In genomic region chr2:133840761-133841160, GRCh38 we compare ENCODE assay signal across 23 cellular contexts.
DNase-seq lines count a peak whose midpoint lies in the region; ATAC-seq, FAIRE-seq and TF ChIP-seq lines count a peak whose summit lies in the region.
"Had no signal": no experiment of that assay in that cellular context is flagged by ENCODE, and none has a peak within 500 bp of the region (broad histone marks: within the 10 kb centered on the region; RNA-seq: fewer than 3 reads in every experiment).

No MANE protein-coding gene starts in this region.

- peaks cover 52% of the 10 kb centered on the region for H3K4me1 ChIP-seq in SJSA1 (replicated peaks)
- H3K4me1 ChIP-seq in fibroblast of lung (ENCODE audit: control insufficient read depth, extremely low read depth, insufficient read depth, low read length), result peaks cover 32% of the 10 kb centered on the region
- peaks cover 4% of the 10 kb centered on the region for H3K4me1 ChIP-seq in neural progenitor cell
- H3K4me1 ChIP-seq in GM23338 (ENCODE audit: insufficient read depth), result no peaks in the 10 kb centered on the region
- H3K4me1 ChIP-seq: HAP-1 had no signal

- no peak for FAIRE-seq in HTR-8/SVneo (lab: Jason Lieb, UNC)
- FAIRE-seq: G401.6, GM18507 had no signal

- no peaks in the 10 kb centered on the region for H3K27me3 ChIP-seq in SJSA1 (replicated peaks)
- no peaks in the 10 kb centered on the region for H3K27me3 ChIP-seq in fibroblast of lung (ENCODE audit: control insufficient read depth, insufficient read depth, low read length)
- no peaks in the 10 kb centered on the region for H3K27me3 ChIP-seq in neural progenitor cell
- H3K27me3 ChIP-seq in GM23338 (ENCODE audit: insufficient read depth), result no peaks in the 10 kb centered on the region

- H3K4me2 ChIP-seq in fibroblast of lung (ENCODE audit: extremely low read depth, insufficient read depth, low read length), result no peak overlapping the region
- no peak overlapping the region for H3K4me2 ChIP-seq in neural progenitor cell
- H3K4me2 ChIP-seq in GM23338, result no peak overlapping the region

- H3K4me3 ChIP-seq in SJSA1 (no peak overlapping the region), fibroblast of lung (replicated peaks in 1 of 4; ENCODE audit: control extremely low read depth in 1 of 4, insufficient read depth in 1 of 4, low read depth in 3 of 4, low read length in 4 of 4) (no peak overlapping the region), neural progenitor cell (no peak overlapping the region), GM23338 (no peak overlapping the region)
- H3K4me3 ChIP-seq: GM23248, HAP-1 had no signal

- no peak overlapping the region for H3K4me3 Mint-ChIP-seq in HFFc6
- no peak overlapping the region for H3K4me3 Mint-ChIP-seq in neural progenitor cell
- H3K4me3 Mint-ChIP-seq in GM23338, result no peak overlapping the region

- peak overlapping the region; percentile 88 for H3K27ac ChIP-seq in SJSA1
- H3K27ac ChIP-seq in fibroblast of lung (ENCODE audit: insufficient read depth, low read length), result peak overlapping the region; percentile 62
- H3K27ac ChIP-seq in neural progenitor cell, result no peak overlapping the region
- H3K27ac ChIP-seq in GM23338 (ENCODE audit: low read depth), result no peak overlapping the region

- no peak for DNase-seq in HFFc6
- DNase-seq in SJSA1 (ENCODE audit: low read depth in 1 of 2, low spot score in 2 of 2), result no peak
- DNase-seq in fibroblast of lung (ENCODE audit: low read depth in 2 of 2), result no peak
- DNase-seq in neural progenitor cell (ENCODE audit: low spot score), result no peak
- no peak for DNase-seq in HTR-8/SVneo (ENCODE audit: insufficient read length, low spot score)
- DNase-seq in SKM-1 (lab: John Stamatoyannopoulos, UW; ENCODE audit: unreplicated experiment), result no peak
- DNase-seq in GM23338 (ENCODE audit: low spot score), result no peak
- DNase-seq in GM10248 (ENCODE audit: extremely low spot score), result no peak
- DNase-seq: ACHN, AML-193, C1 segment of cervical spinal cord, GM23248, Kasumi-1, NCI-H1048, NCI-H1417 treated with DMSO at 0.1 percent for 48 hours, NCI-H187, NCI-H446, NCI-H526, OCI-M1, SHP77 had no signal

- no peak overlapping the region for H3K9ac ChIP-seq in fibroblast of lung (ENCODE audit: insufficient read depth, low read length)
- no peak overlapping the region for H3K9ac ChIP-seq in neural progenitor cell
- H3K9ac ChIP-seq: GM23248 had no signal

- H3K9me3 ChIP-seq in SJSA1 (replicated peaks), result no peaks in the 10 kb centered on the region
- H3K9me3 ChIP-seq in fibroblast of lung (ENCODE audit: control insufficient read depth, insufficient read depth, low read depth, low read length), result no peaks in the 10 kb centered on the region
- no peaks in the 10 kb centered on the region for H3K9me3 ChIP-seq in neural progenitor cell (ENCODE audit: low read depth)
- H3K9me3 ChIP-seq: HAP-1 had no signal

- H3K27ac Mint-ChIP-seq in HFFc6 (peak overlapping the region; percentile 87), neural progenitor cell (peak overlapping the region; percentile 54), GM23338 (no peak overlapping the region)

- POLR2A ChIA-PET in GM10248 (lab: Yijun Ruan, JAX), result no interaction called here

- H3K36me3 ChIP-seq in SJSA1 (no peaks in the 10 kb centered on the region), fibroblast of lung (ENCODE audit: control insufficient read depth, insufficient read depth, low read length) (no peaks in the 10 kb centered on the region), neural progenitor cell (no peaks in the 10 kb centered on the region), GM23338 (ENCODE audit: insufficient read depth) (no peaks in the 10 kb centered on the region)
- H3K36me3 ChIP-seq: HAP-1 had no signal

- H2AFZ ChIP-seq in fibroblast of lung (ENCODE audit: low read length), result no peak overlapping the region
- no peak overlapping the region for H2AFZ ChIP-seq in neural progenitor cell (replicated peaks)
- H2AFZ ChIP-seq in GM23338, result no peak overlapping the region

- TF ChIP-seq CTCF in HFFc6 (IDR thresholded peaks at IDR 0.05) (no peak), fibroblast of lung (conservative IDR thresholded peaks at IDR 0.05 in 1 of 2, IDR thresholded peaks at IDR 0.05 in 1 of 2; ENCODE audit: low read depth in 1 of 2, low read length in 2 of 2) (no peak), neural progenitor cell (IDR thresholded peaks at IDR 0.05) (no peak), GM23338 (conservative IDR thresholded peaks at IDR 0.05; ENCODE audit: low read depth in 2 of 2) (no peak), GM10248 (IDR thresholded peaks at IDR 0.05; ENCODE audit: control extremely low read depth, extremely low read depth, low read depth, missing control alignments) (no peak)

- H4K20me1 ChIP-seq in fibroblast of lung (ENCODE audit: control insufficient read depth, extremely low read depth, insufficient read depth, low read length), result no peaks in the 10 kb centered on the region
- no peaks in the 10 kb centered on the region for H4K20me1 ChIP-seq in neural progenitor cell (ENCODE audit: low read depth)
- H4K20me1 ChIP-seq in GM23338 (replicated peaks; ENCODE audit: insufficient read depth), result no peaks in the 10 kb centered on the region

- no peaks in the 10 kb centered on the region for H3K79me2 ChIP-seq in fibroblast of lung (ENCODE audit: control insufficient read depth, insufficient read depth, low read length)
- H3K79me2 ChIP-seq in neural progenitor cell (ENCODE audit: low read depth), result no peaks in the 10 kb centered on the region
- H3K79me2 ChIP-seq in GM23338 (replicated peaks; ENCODE audit: insufficient read depth), result no peaks in the 10 kb centered on the region

- H3K9me3 Mint-ChIP-seq in HFFc6 (no peaks in the 10 kb centered on the region), neural progenitor cell (no peaks in the 10 kb centered on the region), GM23338 (0 out of 3 replicates have a peak, but pooled peaks cover 3% of the 10 kb centered on the region)

- ATAC-seq in GM23338, result no peak

- H3K36me3 Mint-ChIP-seq in HFFc6 (ENCODE audit: low read depth) (no peaks in the 10 kb centered on the region), neural progenitor cell (no peaks in the 10 kb centered on the region), GM23338 (ENCODE audit: low read depth) (no peaks in the 10 kb centered on the region)

- peaks cover 71% of the 10 kb centered on the region for H3K4me1 Mint-ChIP-seq in HFFc6 (ENCODE audit: low read depth)
- H3K4me1 Mint-ChIP-seq in neural progenitor cell, result peaks cover 14% of the 10 kb centered on the region
- peaks cover 6% of the 10 kb centered on the region for H3K4me1 Mint-ChIP-seq in GM23338

- H3F3A ChIP-seq in neural progenitor cell (ENCODE audit: low read depth) (no peaks in the 10 kb centered on the region), GM23338 (replicated peaks; ENCODE audit: low read depth) (no peaks in the 10 kb centered on the region)

- H3K27me3 Mint-ChIP-seq in HFFc6 (ENCODE audit: insufficient read depth) (peaks cover 2% of the 10 kb centered on the region), neural progenitor cell (ENCODE audit: insufficient read depth, low read depth) (no peaks in the 10 kb centered on the region), GM23338 (ENCODE audit: insufficient read depth, low read depth, poor library complexity) (peaks cover 6% of the 10 kb centered on the region)

- H3K9me2 ChIP-seq in GM23338 (ENCODE audit: insufficient read depth), result no peaks in the 10 kb centered on the region

- CTCF ChIA-PET in GM10248 (lab: Yijun Ruan, JAX), result interaction anchor here (1.8 kb wide), 1 partner anchor 11 kb away, joined by 4 read pairs; no protein-coding TSS in a partner anchor

TF ChIP-seq in GM23338, 12 proteins besides CTCF, POLR2A, EP300 and RAD21 (continues in another document):
- TF ChIP-seq POLR2AphosphoS5 (IDR thresholded peaks at IDR 0.05; ENCODE audit: low read depth) (no peak), STAT1 (IDR thresholded peaks at IDR 0.05; ENCODE audit: unreplicated experiment) (no peak), EZH2 (IDR thresholded peaks at IDR 0.05; ENCODE audit: low read depth, unreplicated experiment) (no peak), JUNB (IDR thresholded peaks at IDR 0.05; ENCODE audit: unreplicated experiment) (no peak), ZNF114 (CRISPR knock-in tag; IDR thresholded peaks at IDR 0.05) (no peak), REST (IDR thresholded peaks at IDR 0.05; ENCODE audit: unreplicated experiment) (no peak), CREB1 (CRISPR knock-in tag; IDR thresholded peaks at IDR 0.05; ENCODE audit: low read depth) (no peak), NANOG (IDR thresholded peaks at IDR 0.05; ENCODE audit: borderline replicate concordance) (no peak), ETS1 (IDR thresholded peaks at IDR 0.05) (no peak)

Comparison
In these comparisons a context has a peak if more than half of its experiments do, and no peak if none do; other contexts are left out.
1. H3K27ac ChIP-seq: peak in SJSA1 (single experiment) and fibroblast of lung (single experiment); none in neural progenitor cell (single experiment) and GM23338 (single experiment).